In genomic region chr3:171274222-171274621, GRCh38 we compare ENCODE assay signal across 37 cellular contexts.
"Had no signal": no experiment of that assay in that cellular context is flagged by ENCODE, and none has a peak within 500 bp of the region (broad histone marks: within the 10 kb centered on the region; RNA-seq: fewer than 3 reads in every experiment).

No MANE protein-coding gene starts in this region.

- H3K4me1 ChIP-seq: adrenal gland, colonic mucosa, pancreas, prostate gland, thyroid gland had no signal

- H3K27ac ChIP-seq: adrenal gland, cardiac muscle cell, colonic mucosa, epithelial cell of prostate, esophagus squamous epithelium, left ventricle myocardium inferior, neutrophil, pancreas, prostate gland, skin epidermis, stomach, thyroid gland, upper lobe of right lung, WERI-Rb-1 had no signal

- H3K36me3 Mint-ChIP-seq: stimulated activated effector memory CD8-positive, alpha-beta T cell treated with anti-CD3 and anti-CD28 coated beads, Interleukin-12 subunit alpha, Interleukin-12 subunit beta, amount 100 ng/mL, for 72 hours had no signal

- H3K27me3 Mint-ChIP-seq: brain had no signal

- H3K4me3 ChIP-seq: adrenal gland, cardiac muscle cell, colonic mucosa, esophagus squamous epithelium, left ventricle myocardium inferior, lung, mucosa of descending colon, pancreas, prostate gland, skin epidermis, stomach, thyroid gland, upper lobe of right lung had no signal

- H3K4me1 Mint-ChIP-seq: nephron progenitor cell had no signal

- H3K4me3 Mint-ChIP-seq: activated naive CD4-positive, alpha-beta T cell treated with anti-CD3 and anti-CD28 coated beads for 36 hours; activated T-helper 1 cell treated with anti-CD3 and anti-CD28 coated beads, Interleukin-12 subunit alpha, Interleukin-12 subunit beta, Interleukin-2, Interleukin-4 antibody, amounts not matched to agents 30 ng/mL and 10 ng/mL and 1 ng/mL, durations not matched to agents 14 hours and 24 hours and 36 hours; brain; nephron progenitor cell; stimulated activated effector memory CD8-positive, alpha-beta T cell treated with anti-CD3 and anti-CD28 coated beads, Interleukin-12 subunit alpha, Interleukin-12 subunit beta, amount 100 ng/mL, for 72 hours; T-helper 1 cell treated with Interleukin-12 subunit alpha and Interleukin-12 subunit beta and Interleukin-4 antibody, amounts not matched to agents 30 μg/mL and 1 μg/mL, for 36 hours had no signal

- H3K36me3 ChIP-seq: adrenal gland, cardiac muscle cell, colonic mucosa, esophagus squamous epithelium, left ventricle myocardium inferior, neutrophil, pancreas, prostate gland, stomach, thyroid gland, upper lobe of right lung, WERI-Rb-1 had no signal

- ATAC-seq: mucosa of descending colon; pancreas; sciatic nerve; stimulated activated effector memory CD8-positive, alpha-beta T cell treated with anti-CD3 and anti-CD28 coated beads, Interleukin-12 subunit alpha, Interleukin-12 subunit beta, amount 100 ng/mL, for 72 hours; upper lobe of right lung had no signal

- DNase-seq: activated CD4-positive, alpha-beta T cell treated with anti-CD3 and anti-CD28 coated beads, Interleukin-2, amount 50 U/mL, for 4 hours; activated CD8-positive, alpha-beta memory T cell treated with anti-CD3 and anti-CD28 coated beads, Interleukin-2, amount 50 U/mL, for 4 hours; activated effector memory CD4-positive, alpha-beta T cell treated with anti-CD3 and anti-CD28 coated beads, Interleukin-2, amount 50 U/mL, for 16 hours; activated naive CD4-positive, alpha-beta T cell treated with anti-CD3 and anti-CD28 coated beads for 36 hours; activated T-cell treated with anti-CD3 and anti-CD28 coated beads, Interleukin-2, amount 50 U/mL, for 1 hour; adrenal gland; aorta; cerebellar nuclear complex; colonic mucosa; effector CD8-positive, alpha-beta T cell; esophagus squamous epithelium; foreskin melanocyte; left ventricle myocardium inferior; mucosa of descending colon; nephron progenitor cell; pancreas; retina; stimulated activated CD4-positive, alpha-beta T cell treated with anti-CD3 and anti-CD28 coated beads, Interleukin-12 subunit alpha, Interleukin-12 subunit beta, amount 100 ng/mL, for 4 hours; stimulated activated CD4-positive, alpha-beta T cell treated with anti-CD3 and anti-CD28 coated beads, Interleukin-4, amount 100 ng/mL, for 1 hour; stomach; T1000; thyroid gland; upper lobe of right lung; WERI-Rb-1 had no signal

- H3K27ac Mint-ChIP-seq: activated naive CD4-positive, alpha-beta T cell treated with anti-CD3 and anti-CD28 coated beads for 36 hours; activated T-helper 1 cell treated with anti-CD3 and anti-CD28 coated beads, Interleukin-12 subunit alpha, Interleukin-12 subunit beta, Interleukin-2, Interleukin-4 antibody, amounts not matched to agents 30 ng/mL and 10 ng/mL and 1 ng/mL, durations not matched to agents 14 hours and 24 hours and 36 hours; brain; nephron progenitor cell; stimulated activated effector memory CD8-positive, alpha-beta T cell treated with anti-CD3 and anti-CD28 coated beads, Interleukin-12 subunit alpha, Interleukin-12 subunit beta, amount 100 ng/mL, for 72 hours; T-helper 1 cell treated with Interleukin-12 subunit alpha and Interleukin-12 subunit beta and Interleukin-4 antibody, amounts not matched to agents 30 μg/mL and 1 μg/mL, for 36 hours had no signal

- FAIRE-seq: endometrium, islet of Langerhans, pancreas had no signal

- H3K27me3 ChIP-seq: adrenal gland, cardiac muscle cell, colonic mucosa, esophagus squamous epithelium, neutrophil, pancreas, stomach, thyroid gland, upper lobe of right lung had no signal

- H3K9me3 Mint-ChIP-seq: activated naive CD4-positive, alpha-beta T cell treated with anti-CD3 and anti-CD28 coated beads for 36 hours; activated T-helper 1 cell treated with anti-CD3 and anti-CD28 coated beads, Interleukin-12 subunit alpha, Interleukin-12 subunit beta, Interleukin-2, Interleukin-4 antibody, amounts not matched to agents 30 ng/mL and 10 ng/mL and 1 ng/mL, durations not matched to agents 14 hours and 24 hours and 36 hours; stimulated activated effector memory CD8-positive, alpha-beta T cell treated with anti-CD3 and anti-CD28 coated beads, Interleukin-12 subunit alpha, Interleukin-12 subunit beta, amount 100 ng/mL, for 72 hours had no signal
